In the genomic region with DNA sequence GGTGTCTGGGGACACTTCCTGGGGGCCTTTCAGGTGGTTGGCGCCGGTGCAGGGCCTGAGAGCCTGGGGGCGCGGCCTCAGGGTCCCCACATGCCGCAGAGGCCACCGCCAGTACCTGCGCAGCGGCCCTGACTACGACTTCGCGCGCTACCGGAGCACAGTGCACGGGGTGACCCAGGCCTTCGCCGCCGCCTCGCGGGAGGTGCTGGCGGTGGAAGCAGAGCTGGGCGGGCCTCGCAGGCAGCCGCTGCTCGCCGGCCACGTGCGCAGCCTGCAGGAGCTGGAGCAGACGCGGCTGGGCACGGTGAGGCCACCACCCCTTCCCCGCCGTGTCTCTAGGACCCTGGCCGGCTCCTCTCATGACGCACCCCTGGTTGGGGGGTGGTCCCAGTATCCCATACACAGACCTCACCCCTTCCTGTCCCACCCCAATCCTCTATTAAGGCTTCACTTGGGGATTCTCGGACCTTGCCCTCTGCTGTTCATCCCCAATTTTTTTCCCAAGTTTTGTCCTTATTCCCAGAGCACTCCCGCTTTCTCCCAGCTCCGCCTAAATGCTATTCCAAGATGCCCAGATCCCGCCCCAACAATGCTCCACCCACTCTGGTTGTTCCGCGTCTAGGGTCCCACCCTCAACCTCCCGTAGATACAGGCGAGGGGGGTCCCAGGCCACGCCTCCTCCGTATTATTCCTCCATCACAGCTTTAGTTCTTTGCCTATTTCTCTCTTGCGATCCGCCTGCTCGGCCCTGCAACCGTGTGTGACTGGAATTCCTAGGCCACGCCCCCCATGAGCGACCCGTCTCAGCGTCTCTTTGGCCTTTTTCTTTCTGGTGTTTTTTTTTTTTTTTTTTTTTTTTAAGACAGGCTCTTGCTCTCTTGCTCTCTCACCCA, we compare ENCODE assay signal across 1 cellular context.
A peak's percentile ranks its signal among the peaks of the same experiment; 100 is the strongest.
TF ChIP-seq lines count a peak whose summit lies in the region.

No MANE protein-coding gene starts in this region.

TF ChIP-seq in K562, 482 proteins besides CTCF, POLR2A, EP300 and RAD21 (continued from another document and continues in another):
- peak; percentile 13; the same call in 1 of the 2 replicates for TF ChIP-seq STAG1 (CRISPR knock-in tag; IDR thresholded peaks at IDR 0.05; ENCODE audit: borderline replicate concordance)
- TF ChIP-seq HSF4 (CRISPR knock-in tag; IDR thresholded peaks at IDR 0.05; ENCODE audit: borderline replicate concordance), result no peak
- TF ChIP-seq HCFC1 (IDR thresholded peaks at IDR 0.05; ENCODE audit: low read depth, low read length), result peak; percentile 35
- TF ChIP-seq ZSCAN29 (IDR thresholded peaks at IDR 0.05), result no peak
- TF ChIP-seq ZBTB7A (IDR thresholded peaks at IDR 0.05; ENCODE audit: borderline replicate concordance, control insufficient read depth, low read depth, low read length), result peak; percentile 16
- TF ChIP-seq, protein P1, sequence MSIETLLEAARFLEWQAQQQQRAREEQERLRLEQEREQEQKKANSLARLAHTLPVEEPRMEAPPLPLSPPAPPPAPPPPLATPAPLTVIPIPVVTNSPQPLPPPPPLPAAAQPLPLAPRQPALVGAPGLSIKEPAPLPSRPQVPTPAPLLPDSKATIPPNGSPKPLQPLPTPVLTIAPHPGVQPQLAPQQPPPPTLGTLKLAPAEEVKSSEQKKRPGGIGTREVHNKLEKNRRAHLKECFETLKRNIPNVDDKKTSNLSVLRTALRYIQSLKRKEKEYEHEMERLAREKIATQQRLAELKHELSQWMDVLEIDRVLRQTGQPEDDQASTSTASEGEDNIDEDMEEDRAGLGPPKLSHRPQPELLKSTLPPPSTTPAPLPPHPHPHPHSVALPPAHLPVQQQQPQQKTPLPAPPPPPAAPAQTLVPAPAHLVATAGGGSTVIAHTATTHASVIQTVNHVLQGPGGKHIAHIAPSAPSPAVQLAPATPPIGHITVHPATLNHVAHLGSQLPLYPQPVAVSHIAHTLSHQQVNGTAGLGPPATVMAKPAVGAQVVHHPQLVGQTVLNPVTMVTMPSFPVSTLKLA (conservative IDR thresholded peaks at IDR 0.05), result peak; percentile 95 to 97
- TF ChIP-seq NRF1 (conservative IDR thresholded peaks at IDR 0.05 in 1 of 2, IDR thresholded peaks at IDR 0.05 in 1 of 2), result peak; percentile 82 to 85
- peak; percentile 55 for TF ChIP-seq CHD2 (IDR thresholded peaks at IDR 0.05; ENCODE audit: low read depth, low read length)
- TF ChIP-seq SIN3A (IDR thresholded peaks at IDR 0.05; ENCODE audit: borderline replicate concordance in 2 of 2, control insufficient read depth in 1 of 2, low read depth in 2 of 2, low read length in 2 of 2), result peak in 1 of 2 experiments; percentile 96; a peak in 1 of 4 replicates
- TF ChIP-seq, protein P2, sequence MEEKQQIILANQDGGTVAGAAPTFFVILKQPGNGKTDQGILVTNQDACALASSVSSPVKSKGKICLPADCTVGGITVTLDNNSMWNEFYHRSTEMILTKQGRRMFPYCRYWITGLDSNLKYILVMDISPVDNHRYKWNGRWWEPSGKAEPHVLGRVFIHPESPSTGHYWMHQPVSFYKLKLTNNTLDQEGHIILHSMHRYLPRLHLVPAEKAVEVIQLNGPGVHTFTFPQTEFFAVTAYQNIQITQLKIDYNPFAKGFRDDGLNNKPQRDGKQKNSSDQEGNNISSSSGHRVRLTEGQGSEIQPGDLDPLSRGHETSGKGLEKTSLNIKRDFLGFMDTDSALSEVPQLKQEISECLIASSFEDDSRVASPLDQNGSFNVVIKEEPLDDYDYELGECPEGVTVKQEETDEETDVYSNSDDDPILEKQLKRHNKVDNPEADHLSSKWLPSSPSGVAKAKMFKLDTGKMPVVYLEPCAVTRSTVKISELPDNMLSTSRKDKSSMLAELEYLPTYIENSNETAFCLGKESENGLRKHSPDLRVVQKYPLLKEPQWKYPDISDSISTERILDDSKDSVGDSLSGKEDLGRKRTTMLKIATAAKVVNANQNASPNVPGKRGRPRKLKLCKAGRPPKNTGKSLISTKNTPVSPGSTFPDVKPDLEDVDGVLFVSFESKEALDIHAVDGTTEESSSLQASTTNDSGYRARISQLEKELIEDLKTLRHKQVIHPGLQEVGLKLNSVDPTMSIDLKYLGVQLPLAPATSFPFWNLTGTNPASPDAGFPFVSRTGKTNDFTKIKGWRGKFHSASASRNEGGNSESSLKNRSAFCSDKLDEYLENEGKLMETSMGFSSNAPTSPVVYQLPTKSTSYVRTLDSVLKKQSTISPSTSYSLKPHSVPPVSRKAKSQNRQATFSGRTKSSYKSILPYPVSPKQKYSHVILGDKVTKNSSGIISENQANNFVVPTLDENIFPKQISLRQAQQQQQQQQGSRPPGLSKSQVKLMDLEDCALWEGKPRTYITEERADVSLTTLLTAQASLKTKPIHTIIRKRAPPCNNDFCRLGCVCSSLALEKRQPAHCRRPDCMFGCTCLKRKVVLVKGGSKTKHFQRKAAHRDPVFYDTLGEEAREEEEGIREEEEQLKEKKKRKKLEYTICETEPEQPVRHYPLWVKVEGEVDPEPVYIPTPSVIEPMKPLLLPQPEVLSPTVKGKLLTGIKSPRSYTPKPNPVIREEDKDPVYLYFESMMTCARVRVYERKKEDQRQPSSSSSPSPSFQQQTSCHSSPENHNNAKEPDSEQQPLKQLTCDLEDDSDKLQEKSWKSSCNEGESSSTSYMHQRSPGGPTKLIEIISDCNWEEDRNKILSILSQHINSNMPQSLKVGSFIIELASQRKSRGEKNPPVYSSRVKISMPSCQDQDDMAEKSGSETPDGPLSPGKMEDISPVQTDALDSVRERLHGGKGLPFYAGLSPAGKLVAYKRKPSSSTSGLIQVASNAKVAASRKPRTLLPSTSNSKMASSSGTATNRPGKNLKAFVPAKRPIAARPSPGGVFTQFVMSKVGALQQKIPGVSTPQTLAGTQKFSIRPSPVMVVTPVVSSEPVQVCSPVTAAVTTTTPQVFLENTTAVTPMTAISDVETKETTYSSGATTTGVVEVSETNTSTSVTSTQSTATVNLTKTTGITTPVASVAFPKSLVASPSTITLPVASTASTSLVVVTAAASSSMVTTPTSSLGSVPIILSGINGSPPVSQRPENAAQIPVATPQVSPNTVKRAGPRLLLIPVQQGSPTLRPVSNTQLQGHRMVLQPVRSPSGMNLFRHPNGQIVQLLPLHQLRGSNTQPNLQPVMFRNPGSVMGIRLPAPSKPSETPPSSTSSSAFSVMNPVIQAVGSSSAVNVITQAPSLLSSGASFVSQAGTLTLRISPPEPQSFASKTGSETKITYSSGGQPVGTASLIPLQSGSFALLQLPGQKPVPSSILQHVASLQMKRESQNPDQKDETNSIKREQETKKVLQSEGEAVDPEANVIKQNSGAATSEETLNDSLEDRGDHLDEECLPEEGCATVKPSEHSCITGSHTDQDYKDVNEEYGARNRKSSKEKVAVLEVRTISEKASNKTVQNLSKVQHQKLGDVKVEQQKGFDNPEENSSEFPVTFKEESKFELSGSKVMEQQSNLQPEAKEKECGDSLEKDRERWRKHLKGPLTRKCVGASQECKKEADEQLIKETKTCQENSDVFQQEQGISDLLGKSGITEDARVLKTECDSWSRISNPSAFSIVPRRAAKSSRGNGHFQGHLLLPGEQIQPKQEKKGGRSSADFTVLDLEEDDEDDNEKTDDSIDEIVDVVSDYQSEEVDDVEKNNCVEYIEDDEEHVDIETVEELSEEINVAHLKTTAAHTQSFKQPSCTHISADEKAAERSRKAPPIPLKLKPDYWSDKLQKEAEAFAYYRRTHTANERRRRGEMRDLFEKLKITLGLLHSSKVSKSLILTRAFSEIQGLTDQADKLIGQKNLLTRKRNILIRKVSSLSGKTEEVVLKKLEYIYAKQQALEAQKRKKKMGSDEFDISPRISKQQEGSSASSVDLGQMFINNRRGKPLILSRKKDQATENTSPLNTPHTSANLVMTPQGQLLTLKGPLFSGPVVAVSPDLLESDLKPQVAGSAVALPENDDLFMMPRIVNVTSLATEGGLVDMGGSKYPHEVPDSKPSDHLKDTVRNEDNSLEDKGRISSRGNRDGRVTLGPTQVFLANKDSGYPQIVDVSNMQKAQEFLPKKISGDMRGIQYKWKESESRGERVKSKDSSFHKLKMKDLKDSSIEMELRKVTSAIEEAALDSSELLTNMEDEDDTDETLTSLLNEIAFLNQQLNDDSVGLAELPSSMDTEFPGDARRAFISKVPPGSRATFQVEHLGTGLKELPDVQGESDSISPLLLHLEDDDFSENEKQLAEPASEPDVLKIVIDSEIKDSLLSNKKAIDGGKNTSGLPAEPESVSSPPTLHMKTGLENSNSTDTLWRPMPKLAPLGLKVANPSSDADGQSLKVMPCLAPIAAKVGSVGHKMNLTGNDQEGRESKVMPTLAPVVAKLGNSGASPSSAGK (IDR thresholded peaks at IDR 0.05), result peak; percentile 99
- TF ChIP-seq SMAD4 (CRISPR knock-in tag; conservative IDR thresholded peaks at IDR 0.05), result peak; percentile 69
- no peak for TF ChIP-seq CCNT2 (IDR thresholded peaks at IDR 0.05; ENCODE audit: borderline replicate concordance, extremely low read depth, insufficient read length, low read depth, low read length)
- 0 out of 4 replicates have a peak, but pooled peaks of 1 of the 2 experiments have one; percentile 54 for TF ChIP-seq FOXA3 (CRISPR knock-in tag; conservative IDR thresholded peaks at IDR 0.05 in 1 of 2, IDR thresholded peaks at IDR 0.05 in 1 of 2)
- no peak for TF ChIP-seq ADNP (tag; IDR thresholded peaks at IDR 0.05)
- peak; percentile 4; the same call in 1 of the 2 replicates for TF ChIP-seq CBFA2T3 (IDR thresholded peaks at IDR 0.05)
- TF ChIP-seq NEUROD1 (IDR thresholded peaks at IDR 0.05; ENCODE audit: borderline replicate concordance, low read depth, low read length, partially characterized antibody), result peak; percentile 23
- peak; percentile 97 for TF ChIP-seq RNF2 (IDR thresholded peaks at IDR 0.05)
- TF ChIP-seq, protein P3, sequence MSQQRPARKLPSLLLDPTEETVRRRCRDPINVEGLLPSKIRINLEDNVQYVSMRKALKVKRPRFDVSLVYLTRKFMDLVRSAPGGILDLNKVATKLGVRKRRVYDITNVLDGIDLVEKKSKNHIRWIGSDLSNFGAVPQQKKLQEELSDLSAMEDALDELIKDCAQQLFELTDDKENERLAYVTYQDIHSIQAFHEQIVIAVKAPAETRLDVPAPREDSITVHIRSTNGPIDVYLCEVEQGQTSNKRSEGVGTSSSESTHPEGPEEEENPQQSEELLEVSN (IDR thresholded peaks at IDR 0.05; ENCODE audit: borderline replicate concordance in 1 of 2, extremely low read depth in 1 of 2, insufficient read depth in 1 of 2, insufficient read length in 1 of 2, low read depth in 1 of 2, low read length in 1 of 2, poor library complexity in 1 of 2, severe bottlenecking in 1 of 2), result peak; percentile 99 to 100
- TF ChIP-seq, protein P4, sequence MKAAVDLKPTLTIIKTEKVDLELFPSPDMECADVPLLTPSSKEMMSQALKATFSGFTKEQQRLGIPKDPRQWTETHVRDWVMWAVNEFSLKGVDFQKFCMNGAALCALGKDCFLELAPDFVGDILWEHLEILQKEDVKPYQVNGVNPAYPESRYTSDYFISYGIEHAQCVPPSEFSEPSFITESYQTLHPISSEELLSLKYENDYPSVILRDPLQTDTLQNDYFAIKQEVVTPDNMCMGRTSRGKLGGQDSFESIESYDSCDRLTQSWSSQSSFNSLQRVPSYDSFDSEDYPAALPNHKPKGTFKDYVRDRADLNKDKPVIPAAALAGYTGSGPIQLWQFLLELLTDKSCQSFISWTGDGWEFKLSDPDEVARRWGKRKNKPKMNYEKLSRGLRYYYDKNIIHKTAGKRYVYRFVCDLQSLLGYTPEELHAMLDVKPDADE (conservative IDR thresholded peaks at IDR 0.05; ENCODE audit: control insufficient read depth, low read depth, low read length), result peak; percentile 82
- TF ChIP-seq, protein P5, sequence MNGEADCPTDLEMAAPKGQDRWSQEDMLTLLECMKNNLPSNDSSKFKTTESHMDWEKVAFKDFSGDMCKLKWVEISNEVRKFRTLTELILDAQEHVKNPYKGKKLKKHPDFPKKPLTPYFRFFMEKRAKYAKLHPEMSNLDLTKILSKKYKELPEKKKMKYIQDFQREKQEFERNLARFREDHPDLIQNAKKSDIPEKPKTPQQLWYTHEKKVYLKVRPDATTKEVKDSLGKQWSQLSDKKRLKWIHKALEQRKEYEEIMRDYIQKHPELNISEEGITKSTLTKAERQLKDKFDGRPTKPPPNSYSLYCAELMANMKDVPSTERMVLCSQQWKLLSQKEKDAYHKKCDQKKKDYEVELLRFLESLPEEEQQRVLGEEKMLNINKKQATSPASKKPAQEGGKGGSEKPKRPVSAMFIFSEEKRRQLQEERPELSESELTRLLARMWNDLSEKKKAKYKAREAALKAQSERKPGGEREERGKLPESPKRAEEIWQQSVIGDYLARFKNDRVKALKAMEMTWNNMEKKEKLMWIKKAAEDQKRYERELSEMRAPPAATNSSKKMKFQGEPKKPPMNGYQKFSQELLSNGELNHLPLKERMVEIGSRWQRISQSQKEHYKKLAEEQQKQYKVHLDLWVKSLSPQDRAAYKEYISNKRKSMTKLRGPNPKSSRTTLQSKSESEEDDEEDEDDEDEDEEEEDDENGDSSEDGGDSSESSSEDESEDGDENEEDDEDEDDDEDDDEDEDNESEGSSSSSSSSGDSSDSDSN (IDR thresholded peaks at IDR 0.05; ENCODE audit: borderline replicate concordance in 1 of 2, low read depth in 2 of 2, low read length in 2 of 2), result peak; percentile 90 to 95; a peak in 3 of 4 replicates
- TF ChIP-seq NR2C2 (CRISPR knock-in tag; IDR thresholded peaks at IDR 0.05), result peak; percentile 76
- TF ChIP-seq NR2C2 (tag; IDR thresholded peaks at IDR 0.05), result peak; percentile 69; the same call in 1 of the 2 replicates
- TF ChIP-seq ETV1 (tag; conservative IDR thresholded peaks at IDR 0.05; ENCODE audit: low read depth), result 0 out of 2 replicates have a peak, but pooled peaks have one; percentile 5
- TF ChIP-seq SIN3B (IDR thresholded peaks at IDR 0.05; ENCODE audit: low read depth), result no peak
- TF ChIP-seq ZNF507 (tag; conservative IDR thresholded peaks at IDR 0.05), result no peak
- TF ChIP-seq CEBPG (CRISPR knock-in tag; IDR thresholded peaks at IDR 0.05), result peak; percentile 42; the same call in 1 of the 2 replicates
- TF ChIP-seq CEBPG (tag; conservative IDR thresholded peaks at IDR 0.05 in 1 of 2, IDR thresholded peaks at IDR 0.05 in 1 of 2), result no peak
- TF ChIP-seq, protein P6, sequence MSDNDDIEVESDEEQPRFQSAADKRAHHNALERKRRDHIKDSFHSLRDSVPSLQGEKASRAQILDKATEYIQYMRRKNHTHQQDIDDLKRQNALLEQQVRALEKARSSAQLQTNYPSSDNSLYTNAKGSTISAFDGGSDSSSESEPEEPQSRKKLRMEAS (CRISPR knock-in tag; IDR thresholded peaks at IDR 0.05), result peak; percentile 100
- TF ChIP-seq GTF2A2 (tag; IDR thresholded peaks at IDR 0.05), result no peak
- TF ChIP-seq TGIF2 (CRISPR knock-in tag; IDR thresholded peaks at IDR 0.05), result no peak
